In genomic region chr7:128398016-128398840, GRCh38 we compare ENCODE assay signal across 8 cellular contexts. TPM values are rescaled to one million over a fixed set of nuclear protein-coding genes. Genes with fewer than 3 reads are reported as not detected.
DNase-seq lines count a peak whose midpoint lies in the region; ATAC-seq and FAIRE-seq lines count a peak whose summit lies in the region.

No MANE protein-coding gene starts in this region.

- H3K4me3 Mint-ChIP-seq in activated naive CD8-positive, alpha-beta T cell: no peak overlapping the region
- no peak overlapping the region for H3K4me3 Mint-ChIP-seq in activated naive CD8-positive, alpha-beta T cell treated with anti-CD3 and anti-CD28 coated beads for 36 hours
- H3K4me3 Mint-ChIP-seq in stimulated activated effector memory CD8-positive, alpha-beta T cell treated with anti-CD3 and anti-CD28 coated beads, Interleukin-12 subunit alpha, Interleukin-12 subunit beta, amount 100 ng/mL, for 72 hours: no peak overlapping the region

- no peaks in the 10 kb centered on the region for H3K27me3 Mint-ChIP-seq in activated naive CD8-positive, alpha-beta T cell
- no peaks in the 10 kb centered on the region for H3K27me3 Mint-ChIP-seq in activated naive CD8-positive, alpha-beta T cell treated with anti-CD3 and anti-CD28 coated beads for 36 hours

- no peak for FAIRE-seq in frontal cortex (lab: Jason Lieb, UNC)

- no peaks in the 10 kb centered on the region for H3K9me3 Mint-ChIP-seq in activated naive CD8-positive, alpha-beta T cell (ENCODE audit: low read depth)
- no peaks in the 10 kb centered on the region for H3K9me3 Mint-ChIP-seq in activated naive CD8-positive, alpha-beta T cell treated with anti-CD3 and anti-CD28 coated beads for 36 hours
- no peaks in the 10 kb centered on the region for H3K9me3 Mint-ChIP-seq in stimulated activated effector memory CD8-positive, alpha-beta T cell treated with anti-CD3 and anti-CD28 coated beads, Interleukin-12 subunit alpha, Interleukin-12 subunit beta, amount 100 ng/mL, for 72 hours

- H3K36me3 Mint-ChIP-seq in activated naive CD8-positive, alpha-beta T cell: peaks cover 2% of the 10 kb centered on the region
- H3K36me3 Mint-ChIP-seq in activated naive CD8-positive, alpha-beta T cell treated with anti-CD3 and anti-CD28 coated beads for 36 hours: peaks cover 9% of the 10 kb centered on the region
- H3K36me3 Mint-ChIP-seq in stimulated activated effector memory CD8-positive, alpha-beta T cell treated with anti-CD3 and anti-CD28 coated beads, Interleukin-12 subunit alpha, Interleukin-12 subunit beta, amount 100 ng/mL, for 72 hours: peaks cover 90% of the 10 kb centered on the region

- H3K27ac Mint-ChIP-seq in activated naive CD8-positive, alpha-beta T cell: peak overlapping the region; percentile 54
- no peak overlapping the region for H3K27ac Mint-ChIP-seq in activated naive CD8-positive, alpha-beta T cell treated with anti-CD3 and anti-CD28 coated beads for 36 hours
- H3K27ac Mint-ChIP-seq in stimulated activated effector memory CD8-positive, alpha-beta T cell treated with anti-CD3 and anti-CD28 coated beads, Interleukin-12 subunit alpha, Interleukin-12 subunit beta, amount 100 ng/mL, for 72 hours: no peak overlapping the region

- ATAC-seq in GM18868 (IDR thresholded peaks at IDR 0.05; ENCODE audit: unreplicated experiment): no peak
- no peak for ATAC-seq in stimulated activated effector memory CD8-positive, alpha-beta T cell treated with anti-CD3 and anti-CD28 coated beads, Interleukin-12 subunit alpha, Interleukin-12 subunit beta, amount 100 ng/mL, for 72 hours

- DNase-seq in activated naive CD8-positive, alpha-beta T cell treated with anti-CD3 and anti-CD28 coated beads for 36 hours: no peak
- DNase-seq in NCI-H1092 treated with DMSO at 0.1 percent for 48 hours (lab: John Stamatoyannopoulos, UW): peak; percentile 16
- peak; percentile 54 for DNase-seq in activated T-cell treated with anti-CD3 and anti-CD28 coated beads, Interleukin-2, amount 50 U/mL, for 1 hour
- DNase-seq in frontal cortex (ENCODE audit: low spot score in 2 of 2): peak; percentile 60 to 77
- DNase-seq in pons (ENCODE audit: low spot score): peak; percentile 50
- no peak for DNase-seq in stimulated activated effector memory CD8-positive, alpha-beta T cell treated with anti-CD3 and anti-CD28 coated beads, Interleukin-12 subunit alpha, Interleukin-12 subunit beta, amount 100 ng/mL, for 72 hours (ENCODE audit: low spot score in 2 of 2)

- H3K4me1 Mint-ChIP-seq in activated naive CD8-positive, alpha-beta T cell (ENCODE audit: low read depth): peaks cover 5% of the 10 kb centered on the region
- peaks cover 6% of the 10 kb centered on the region for H3K4me1 Mint-ChIP-seq in activated naive CD8-positive, alpha-beta T cell treated with anti-CD3 and anti-CD28 coated beads for 36 hours
- peaks cover 10% of the 10 kb centered on the region for H3K4me1 Mint-ChIP-seq in stimulated activated effector memory CD8-positive, alpha-beta T cell treated with anti-CD3 and anti-CD28 coated beads, Interleukin-12 subunit alpha, Interleukin-12 subunit beta, amount 100 ng/mL, for 72 hours

RNA-seq across cellular contexts. Expression of gene IMPDH1, which starts 11.6 kb away (rescaled TPM):
- total RNA-seq in activated naive CD8-positive, alpha-beta T cell treated with anti-CD3 and anti-CD28 coated beads for 36 hours: 10 to 100 TPM; 71.0 to 73.9 TPM
- 26.5 TPM for total RNA-seq in frontal cortex

RNA-seq across cellular contexts. Expression of gene PRRT4, which starts 36.7 kb away (rescaled TPM):
- total RNA-seq in activated naive CD8-positive, alpha-beta T cell treated with anti-CD3 and anti-CD28 coated beads for 36 hours: under 1 TPM; 0.18 to 0.27 TPM
- total RNA-seq in frontal cortex: 3.3 TPM

RNA-seq across cellular contexts. Expression of gene RBM28, which starts 54.5 kb away (rescaled TPM):
- 10 to 100 TPM; 80.2 to 81.8 TPM for total RNA-seq in activated naive CD8-positive, alpha-beta T cell treated with anti-CD3 and anti-CD28 coated beads for 36 hours
- 16.3 TPM for total RNA-seq in frontal cortex

RNA-seq across cellular contexts. Expression of gene HILPDA, which starts 57.5 kb away (rescaled TPM):
- total RNA-seq in activated naive CD8-positive, alpha-beta T cell treated with anti-CD3 and anti-CD28 coated beads for 36 hours: 10 to 100 TPM; 72.3 to 72.8 TPM
- total RNA-seq in frontal cortex: 26.9 TPM

Comparison
In these comparisons a context has a peak if more than half of its experiments do, and no peak if none do; other contexts are left out.
1. DNase-seq: peak in NCI-H1092 treated with DMSO at 0.1 percent for 48 hours (single experiment), activated T-cell treated with anti-CD3 and anti-CD28 coated beads, Interleukin-2, amount 50 U/mL, for 1 hour (single experiment), frontal cortex (2 of 2) and pons (single experiment); none in activated naive CD8-positive, alpha-beta T cell treated with anti-CD3 and anti-CD28 coated beads for 36 hours (single experiment) and stimulated activated effector memory CD8-positive, alpha-beta T cell treated with anti-CD3 and anti-CD28 coated beads, Interleukin-12 subunit alpha, Interleukin-12 subunit beta, amount 100 ng/mL, for 72 hours (0 of 2).